27 cellular contexts compared by ENCODE assay signal in the genomic region with DNA sequence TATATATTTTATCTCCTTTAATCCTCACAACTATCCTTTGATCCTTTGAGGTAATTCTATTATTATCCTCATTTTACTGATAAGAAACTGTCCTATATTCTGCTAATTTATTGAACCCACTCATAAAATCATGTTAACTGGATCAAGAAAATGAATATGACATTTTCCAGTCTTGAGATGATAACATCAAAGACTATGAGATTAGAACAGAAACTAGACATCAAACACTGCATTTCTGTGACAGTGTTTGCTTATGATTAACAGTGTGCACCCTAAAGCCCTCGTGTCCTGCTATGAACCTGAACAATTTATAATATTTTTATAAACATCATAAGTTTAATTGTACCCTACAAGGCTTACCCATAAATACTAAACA.
A peak's percentile ranks its signal among the peaks of the same experiment; 100 is the strongest.
DNase-seq lines count a peak whose midpoint lies in the region; ATAC-seq and TF ChIP-seq lines count a peak whose summit lies in the region.
"Had no signal": no experiment of that assay in that cellular context is flagged by ENCODE, and none has a peak within 500 bp of the region (broad histone marks: within the 10 kb centered on the region; RNA-seq: fewer than 3 reads in every experiment).

No MANE protein-coding gene starts in this region.

- H3K4me1 ChIP-seq in left ventricle myocardium inferior = peaks cover 57% of the 10 kb centered on the region
- peaks cover 0 to 18% (median 9%) of the 10 kb centered on the region in 4 donors for H3K4me1 ChIP-seq in stomach
- H3K4me1 ChIP-seq: parathyroid adenoma, uterus had no signal

- POLR2A ChIA-PET in HEK293T (lab: Yijun Ruan, JAX) = no interaction called here

- TF ChIP-seq POLR2A in stomach (IDR thresholded peaks at IDR 0.05) = no peak

- H3K9me3 ChIP-seq in left ventricle myocardium inferior (replicated peaks) (no peaks in the 10 kb centered on the region), stomach (no peaks in the 10 kb centered on the region)
- H3K9me3 ChIP-seq: uterus had no signal

- H3K36me3 ChIP-seq in left ventricle myocardium inferior (no peaks in the 10 kb centered on the region), stomach (no peaks in the 10 kb centered on the region)
- H3K36me3 ChIP-seq: neural progenitor cell, uterus had no signal

- CTCF ChIA-PET in HEK293T (lab: Yijun Ruan, JAX) = interaction anchor here (0.7 kb wide), 1 partner anchor 15 kb away, joined by 3 read pairs; no protein-coding TSS in a partner anchor

- no peak for ATAC-seq in left cardiac atrium
- ATAC-seq: activated CD8-positive, alpha-beta memory T cell treated with anti-CD3 and anti-CD28 coated beads, Interleukin-2, amount 10 ng/mL, durations not matched to agents 7 days and 5 days had no signal

- H3K4me3 ChIP-seq in left ventricle myocardium inferior = peak overlapping the region; percentile 34
- H3K4me3 ChIP-seq in stomach = no peak overlapping the region
- H3K4me3 ChIP-seq: coronary artery, neural progenitor cell, uterus had no signal

- intact Hi-C loops in left ventricle myocardium inferior (cut with micrococcal nuclease) (no loop called here), left cardiac atrium (cut with DNase I) (no loop called here), stomach (cut with DNase I; ENCODE audit: low total_unique reads) (no loop called here)

- no peak for TF ChIP-seq EP300 in stomach (IDR thresholded peaks at IDR 0.05)

- H3K27me3 ChIP-seq in left ventricle myocardium inferior (ENCODE audit: low read depth) (no peaks in the 10 kb centered on the region), stomach (no peaks in the 10 kb centered on the region)
- H3K27me3 ChIP-seq: neural progenitor cell, uterus had no signal

- 20 to 55% (median 34%) methylated on average over 1 of the region's 1 CpG for WGBS in stomach, 5 donors

- DNase-seq in NCI-H748 (lab: John Stamatoyannopoulos, UW; ENCODE audit: unreplicated experiment) (peak; percentile 30), NCI-H748 treated with DMSO at 0.1 percent for 48 hours (lab: John Stamatoyannopoulos, UW) (no peak), left ventricle myocardium inferior (no peak), left cardiac atrium (no peak), stomach (no peak), HEK293T (ENCODE audit: extremely low spot score) (no peak)
- no peak for DNase-seq in stimulated activated CD4-positive, alpha-beta T cell treated with anti-CD3 and anti-CD28 coated beads, Interleukin-1b, Interleukin-23, amount 100 ng/mL, for 48 hours
- DNase-seq: activated CD4-positive, alpha-beta T cell treated with anti-CD3 and anti-CD28 coated beads for 4 hours; activated CD8-positive, alpha-beta memory T cell treated with anti-CD3 and anti-CD28 coated beads, Interleukin-2, amount 10 ng/mL, durations not matched to agents 7 days and 5 days; activated naive CD4-positive, alpha-beta T cell treated with anti-CD3 and anti-CD28 coated beads, Interleukin-2, amount 10 ng/mL, durations not matched to agents 7 days and 5 days; aorta; CD4-positive, alpha-beta memory T cell; DMS 273 treated with DMSO at 0.1 percent for 48 hours; effector memory CD4-positive, alpha-beta T cell; H9; kidney glomerular epithelial cell; mammary epithelial cell; NCI-H1105; RPMI8226; stimulated activated CD4-positive, alpha-beta T cell treated with anti-CD3 and anti-CD28 coated beads, Interleukin-15, amount 100 ng/mL, for 24 hours; stimulated activated naive CD4-positive, alpha-beta T cell treated with Interleukin-2 at 50 U/mL for 16 hours; T-helper 2 cell; uterus had no signal

- TF ChIP-seq CTCF in left ventricle myocardium inferior (IDR thresholded peaks at IDR 0.05; ENCODE audit: borderline replicate concordance) = no peak
- no peak for TF ChIP-seq CTCF in VCaP (conservative IDR thresholded peaks at IDR 0.05)
- no peak for TF ChIP-seq CTCF in stomach (IDR thresholded peaks at IDR 0.05)

- H3K27ac ChIP-seq in left ventricle myocardium inferior (replicated peaks) (peak overlapping the region; percentile 79), VCaP (peak overlapping the region; percentile 87), stomach (peak overlapping the region in 3 of 5 donors; percentile 20 to 74 (median 65))
- H3K27ac ChIP-seq: coronary artery, neural progenitor cell, parathyroid adenoma, uterus had no signal

TF ChIP-seq in HEK293T, 16 proteins besides CTCF, POLR2A, EP300 and RAD21:
- TF ChIP-seq NFRKB (IDR thresholded peaks at IDR 0.05) (no peak), LEF1 (IDR thresholded peaks at IDR 0.05; ENCODE audit: borderline replicate concordance) (no peak), HDGF (IDR thresholded peaks at IDR 0.05; ENCODE audit: borderline replicate concordance) (no peak), SP1 (IDR thresholded peaks at IDR 0.05) (no peak), FOXK2 (IDR thresholded peaks at IDR 0.05) (no peak), ARNT (IDR thresholded peaks at IDR 0.05) (no peak)
